In the genomic region with DNA sequence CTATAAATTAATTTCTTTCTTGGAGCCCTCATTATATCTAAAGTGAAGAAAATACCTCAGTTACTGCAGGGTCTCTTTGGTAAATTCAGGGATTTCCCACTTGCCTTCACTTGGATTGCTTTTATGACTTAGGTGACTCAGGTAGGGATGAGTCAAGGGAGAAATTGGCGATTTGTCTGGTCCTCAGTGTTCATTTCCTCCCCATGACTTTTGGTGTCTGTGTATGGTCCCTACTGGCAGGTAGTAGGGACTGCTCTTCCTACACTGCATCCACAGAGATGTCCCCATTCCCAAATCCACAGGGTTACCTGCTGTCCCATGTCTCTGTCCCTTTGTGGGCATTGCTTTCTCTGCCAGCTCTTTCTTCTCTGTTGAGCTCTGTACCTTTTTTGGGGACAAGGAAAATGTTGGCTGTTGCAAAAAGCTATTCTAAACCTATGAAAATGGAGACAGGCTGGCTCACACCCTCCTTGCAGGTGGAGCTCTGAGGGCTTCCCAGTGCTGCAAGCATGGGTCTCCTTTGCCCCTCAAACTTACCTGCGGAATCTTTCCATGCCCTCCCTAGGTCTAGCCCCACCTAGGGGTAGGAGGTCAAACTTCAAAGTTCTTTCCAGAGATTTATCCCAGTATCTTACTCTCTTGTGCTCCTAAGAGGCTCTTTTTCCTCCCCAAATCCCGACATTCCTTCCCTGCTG, we compare ENCODE assay signal across 26 cellular contexts.
A peak's percentile ranks its signal among the peaks of the same experiment; 100 is the strongest.
DNase-seq lines count a peak whose midpoint lies in the region; ATAC-seq, FAIRE-seq and TF ChIP-seq lines count a peak whose summit lies in the region.
"Had no signal": no experiment of that assay in that cellular context is flagged by ENCODE, and none has a peak within 500 bp of the region (broad histone marks: within the 10 kb centered on the region; RNA-seq: fewer than 3 reads in every experiment).

No MANE protein-coding gene starts in this region.

- H3K27ac Mint-ChIP-seq in activated naive CD4-positive, alpha-beta T cell treated with anti-CD3 and anti-CD28 coated beads, Interleukin-2, amount 50 U/mL, for 72 hours, result peak overlapping the region; percentile 29 to 42
- H3K27ac Mint-ChIP-seq in Calu3 (ENCODE audit: unreplicated experiment), result no peak overlapping the region
- H3K27ac Mint-ChIP-seq: activated naive CD8-positive, alpha-beta T cell treated with anti-CD3 and anti-CD28 coated beads, Interleukin-2, amount 50 U/mL, for 24 hours; activated T-helper 2 cell treated with anti-CD3 and anti-CD28 coated beads, Interferon-gamma antibody, Interleukin-2, Interleukin-4, amounts not matched to agents 10 μg/mL and 5 μg/mL and 100 μg/mL, durations not matched to agents 14 hours and 24 hours and 36 hours; brain; natural killer cell treated with Interleukin-12 subunit alpha and Interleukin-12 subunit beta and Interleukin-15 and Interleukin-18, amount 100 ng/mL, for 72 hours had no signal

- H2AFZ ChIP-seq in H1 (ENCODE audit: low read length), result no peak overlapping the region

- H3K4me1 ChIP-seq in H1 (replicated peaks in 1 of 4; ENCODE audit: control insufficient read depth in 3 of 4, insufficient read depth in 4 of 4, low read length in 3 of 4), result peaks cover 0 to 4% (median 2%) of the 10 kb centered on the region in 4 experiments; a peak in 2 of 7 replicates
- no peaks in the 10 kb centered on the region for H3K4me1 ChIP-seq in transverse colon
- H3K4me1 ChIP-seq: Peyer's patch, prostate gland, spleen had no signal

- no peak overlapping the region for H2BK120ac ChIP-seq in H1 (replicated peaks; ENCODE audit: low read depth, low read length)

- no peak overlapping the region for H2BK5ac ChIP-seq in H1 (ENCODE audit: low read depth, low read length)

- no peak for DNase-seq in activated naive CD4-positive, alpha-beta T cell treated with anti-CD3 and anti-CD28 coated beads, Interleukin-2, amount 50 U/mL, for 72 hours (ENCODE audit: low spot score in 2 of 2)
- no peak for DNase-seq in activated naive CD4-positive, alpha-beta T cell (lab: John Stamatoyannopoulos, UW)
- DNase-seq in M059J (ENCODE audit: low read depth), result peak; percentile 56
- no peak for DNase-seq in H1 (ENCODE audit: low read depth in 1 of 2, low spot score in 2 of 2)
- DNase-seq in retinal pigment epithelial cell (ENCODE audit: low read depth), result no peak
- no peak for DNase-seq in transverse colon
- no peak for DNase-seq in omental fat pad (ENCODE audit: low spot score)
- no peak for DNase-seq in Calu3
- DNase-seq: activated CD8-positive, alpha-beta memory T cell treated with anti-CD3 and anti-CD28 coated beads for 24 hours; activated naive CD8-positive, alpha-beta T cell treated with anti-CD3 and anti-CD28 coated beads, Interleukin-2, amount 50 U/mL, for 24 hours; DMS153; foreskin fibroblast; Kasumi-1; kidney glomerular epithelial cell; NCI-H2171; NCI-H69; Peyer's patch; spleen; stimulated activated CD4-positive, alpha-beta T cell treated with anti-CD3 and anti-CD28 coated beads, Interleukin-4, amount 100 ng/mL, for 4 hours; T-helper 9 cell had no signal

- no peak overlapping the region for H2BK12ac ChIP-seq in H1 (ENCODE audit: low read depth, low read length)

- no peak overlapping the region for H3K23ac ChIP-seq in H1 (ENCODE audit: insufficient read length)

- H4K8ac ChIP-seq in H1 (ENCODE audit: extremely low read depth, insufficient read depth, low read length), result no peak overlapping the region

- H3K23me2 ChIP-seq in H1 (ENCODE audit: low read depth, low read length), result no peaks in the 10 kb centered on the region

- H3K4me1 Mint-ChIP-seq in Calu3 (ENCODE audit: low read depth, unreplicated experiment), result no peaks in the 10 kb centered on the region

- H3K4me3 ChIP-seq in H1 (ENCODE audit: extremely low read depth in 1 of 4, insufficient read depth in 2 of 4, low read depth in 3 of 4, low read length in 4 of 4), result no peak overlapping the region
- no peak overlapping the region for H3K4me3 ChIP-seq in retinal pigment epithelial cell (ENCODE audit: low read length)
- no peak overlapping the region for H3K4me3 ChIP-seq in transverse colon
- H3K4me3 ChIP-seq: coronary artery, Peyer's patch, prostate gland, spleen had no signal

- H3K27me3 Mint-ChIP-seq in Calu3 (ENCODE audit: unreplicated experiment), result peaks cover 38% of the 10 kb centered on the region

- no peaks in the 10 kb centered on the region for H3K36me3 ChIP-seq in H1 (ENCODE audit: control insufficient read depth in 2 of 4, insufficient read depth in 4 of 4, low read length in 3 of 4)
- no peaks in the 10 kb centered on the region for H3K36me3 ChIP-seq in transverse colon
- H3K36me3 ChIP-seq: Peyer's patch, prostate gland, spleen had no signal

- TF ChIP-seq POLR2A in H1 (IDR thresholded peaks at IDR 0.05; ENCODE audit: control extremely low read depth in 1 of 2, low read depth in 2 of 2, low read length in 2 of 2) (no peak), transverse colon (IDR thresholded peaks at IDR 0.05) (no peak)

- CTCF ChIA-PET in H1 (lab: Charles Lee; ENCODE audit: partially characterized antibody) (interaction anchor here (0.6 to 2.0 kb wide), 6 partner anchors 8 to 281 kb away, joined by 3 to 6 read pairs (median 3); no protein-coding TSS in a partner anchor), Calu3 (lab: Charles Lee) (no interaction called here)

- no peaks in the 10 kb centered on the region for H3K79me2 ChIP-seq in H1 (ENCODE audit: control insufficient read depth in 1 of 2, insufficient read depth in 2 of 2, low read length in 2 of 2)

- no peaks in the 10 kb centered on the region for H3K79me1 ChIP-seq in H1 (ENCODE audit: low read depth, low read length)

- POLR2A ChIA-PET in H1 (lab: Charles Lee; ENCODE audit: partially characterized antibody), result no interaction called here

- H3K56ac ChIP-seq in H1 (replicated peaks; ENCODE audit: insufficient read length, low read depth, low read length), result no peak overlapping the region

- H3K9ac ChIP-seq in H1 (replicated peaks in 1 of 4; ENCODE audit: extremely low read depth in 1 of 4, low read depth in 3 of 4, low read length in 3 of 4), result no peak overlapping the region

- 0 out of 4 replicates have a peak, but pooled peaks of 1 of the 2 experiments have one; percentile 9 for TF ChIP-seq RAD21 in H1 (IDR thresholded peaks at IDR 0.05 in 1 of 2, conservative IDR thresholded peaks at IDR 0.05 in 1 of 2; ENCODE audit: low read depth in 2 of 2, low read length in 2 of 2)

- peak in 2 of 3 experiments; percentile 18 to 36; a peak in 2 of 4 replicates for TF ChIP-seq CTCF in H1 (IDR thresholded peaks at IDR 0.05; ENCODE audit: control extremely low read depth in 1 of 3, insufficient read depth in 1 of 3, low read depth in 1 of 3, low read length in 3 of 3)
- TF ChIP-seq CTCF in retinal pigment epithelial cell (conservative IDR thresholded peaks at IDR 0.05; ENCODE audit: low read depth, low read length), result peak; percentile 15
- no peak for TF ChIP-seq CTCF in transverse colon (IDR thresholded peaks at IDR 0.05)
- no peak for TF ChIP-seq CTCF in omental fat pad (IDR thresholded peaks at IDR 0.05)
- no peak for TF ChIP-seq CTCF in Calu3 (IDR thresholded peaks at IDR 0.05; ENCODE audit: unreplicated experiment)

- no peak overlapping the region for H4K5ac ChIP-seq in H1 (ENCODE audit: insufficient read length, low read depth, low read length)

- no peaks in the 10 kb centered on the region for H3K9me3 Mint-ChIP-seq in activated naive CD4-positive, alpha-beta T cell treated with anti-CD3 and anti-CD28 coated beads, Interleukin-2, amount 50 U/mL, for 72 hours
- H3K9me3 Mint-ChIP-seq in Calu3 (ENCODE audit: low read depth, unreplicated experiment), result no peaks in the 10 kb centered on the region
- H3K9me3 Mint-ChIP-seq: activated naive CD8-positive, alpha-beta T cell treated with anti-CD3 and anti-CD28 coated beads, Interleukin-2, amount 50 U/mL, for 24 hours; activated T-helper 2 cell treated with anti-CD3 and anti-CD28 coated beads, Interferon-gamma antibody, Interleukin-2, Interleukin-4, amounts not matched to agents 10 μg/mL and 5 μg/mL and 100 μg/mL, durations not matched to agents 14 hours and 24 hours and 36 hours; natural killer cell treated with Interleukin-12 subunit alpha and Interleukin-12 subunit beta and Interleukin-15 and Interleukin-18, amount 100 ng/mL, for 72 hours had no signal

- in situ Hi-C loops in transverse colon (cut with MboI; ENCODE audit: low pct_ligation_motif_present in 1 of 4, low pct_unique_long_range_greater_than_20kb in 1 of 4, low sequenced_read_pairs in 3 of 4), result no loop called here

- H4K20me1 ChIP-seq in H1 (replicated peaks in 1 of 2; ENCODE audit: control insufficient read depth in 1 of 2, insufficient read depth in 2 of 2, low read length in 2 of 2), result no peaks in the 10 kb centered on the region

- H3K27ac ChIP-seq in H1 (ENCODE audit: low read depth, low read length), result no peak overlapping the region
- no peak overlapping the region for H3K27ac ChIP-seq in transverse colon
- H3K27ac ChIP-seq: coronary artery, Peyer's patch, prostate gland, spleen had no signal

- ATAC-seq in activated naive CD4-positive, alpha-beta T cell treated with anti-CD3 and anti-CD28 coated beads, Interleukin-2, amount 50 U/mL, for 72 hours, result peak in 1 of 2 donors; percentile 79
- ATAC-seq in omental fat pad (ENCODE audit: low FRiP score), result no peak
- ATAC-seq: activated CD4-positive, CD25-positive, alpha-beta regulatory T cell treated with anti-CD3 and anti-CD28 coated beads, Interleukin-2, amount 50 U/mL, for 24 hours; activated naive CD8-positive, alpha-beta T cell treated with anti-CD3 and anti-CD28 coated beads, Interleukin-2, amount 50 U/mL, for 24 hours; natural killer cell treated with Interleukin-12 subunit alpha and Interleukin-12 subunit beta and Interleukin-15 and Interleukin-18, amount 100 ng/mL, for 72 hours had no signal

- TF ChIP-seq EP300 in H1 (IDR thresholded peaks at IDR 0.05; ENCODE audit: borderline replicate concordance in 1 of 2, low read depth in 2 of 2, low read length in 2 of 2), result no peak
- no peak for TF ChIP-seq EP300 in transverse colon (IDR thresholded peaks at IDR 0.05; ENCODE audit: low read depth)

- no peak overlapping the region for H4K91ac ChIP-seq in H1 (replicated peaks; ENCODE audit: insufficient read length, low read length)

- H3K27me3 ChIP-seq in H1 (replicated peaks in 1 of 4; ENCODE audit: control insufficient read depth in 3 of 4, extremely low read depth in 1 of 4, insufficient read depth in 3 of 4, low read length in 3 of 4), result no peaks in the 10 kb centered on the region
- H3K27me3 ChIP-seq in transverse colon, result no peaks in the 10 kb centered on the region
- H3K27me3 ChIP-seq: Peyer's patch, spleen had no signal

- BruUV-seq in Calu3 (replicated peaks; lab: Mats Ljungman, UMichigan), result no TSS peak

- H3K4me2 ChIP-seq in H1 (ENCODE audit: insufficient read depth in 1 of 2, low read depth in 2 of 2, low read length in 2 of 2), result no peak overlapping the region

- WGBS in H1 (ENCODE audit: extremely low coverage in 1 of 2, insufficient coverage in 1 of 2, insufficient read length in 1 of 2, insufficient replicate concordance in 2 of 2, low coverage in 1 of 2, low lambda C conversion rate in 2 of 2, missing lambda C conversion rate in 1 of 2), 2 experiments, result 93% methylated on average over 3 of the region's 3 CpGs; no CpG with 5 or more reads in 1 of the 2 experiments
- WGBS in transverse colon (ENCODE audit: low coverage in 1 of 2), 2 donors, result 76 to 82% methylated on average over 2 to 3 of the region's 3 CpGs

- H3K18ac ChIP-seq in H1 (ENCODE audit: extremely low read depth, low read length), result no peak overlapping the region

- intact Hi-C loops in transverse colon (cut with DNase I; ENCODE audit: low total_unique reads) (no loop called here), Calu3 (cut with micrococcal nuclease; ENCODE audit: unreplicated experiment) (no loop called here)

- H3K9me3 ChIP-seq in H1 (ENCODE audit: insufficient read depth in 2 of 2, low read depth in 1 of 2, low read length in 1 of 2) (no peaks in the 10 kb centered on the region), transverse colon (no peaks in the 10 kb centered on the region)
- H3K9me3 ChIP-seq: Peyer's patch, prostate gland, spleen had no signal

- no peak overlapping the region for H3K4ac ChIP-seq in H1 (replicated peaks; ENCODE audit: insufficient read length, low read depth, low read length)

- no peak for FAIRE-seq in H1 (lab: Jason Lieb, UNC)

- no peak overlapping the region for H3K4me3 Mint-ChIP-seq in Calu3 (ENCODE audit: low read depth, unreplicated experiment)
- H3K4me3 Mint-ChIP-seq: activated naive CD8-positive, alpha-beta T cell treated with anti-CD3 and anti-CD28 coated beads, Interleukin-2, amount 50 U/mL, for 24 hours; brain; natural killer cell treated with Interleukin-12 subunit alpha and Interleukin-12 subunit beta and Interleukin-15 and Interleukin-18, amount 100 ng/mL, for 72 hours had no signal

- H2AK5ac ChIP-seq in H1 (ENCODE audit: low read depth, low read length), result no peak overlapping the region

- no peak overlapping the region for H3K14ac ChIP-seq in H1 (ENCODE audit: insufficient read length)

- peaks cover 0 to 39% of the 10 kb centered on the region in 2 donors for H3K36me3 Mint-ChIP-seq in activated naive CD4-positive, alpha-beta T cell treated with anti-CD3 and anti-CD28 coated beads, Interleukin-2, amount 50 U/mL, for 72 hours
- H3K36me3 Mint-ChIP-seq in Calu3 (ENCODE audit: insufficient read depth, unreplicated experiment), result no peaks in the 10 kb centered on the region
- H3K36me3 Mint-ChIP-seq: brain; natural killer cell treated with Interleukin-12 subunit alpha and Interleukin-12 subunit beta and Interleukin-15 and Interleukin-18, amount 100 ng/mL, for 72 hours had no signal

- H2BK20ac ChIP-seq in H1 (ENCODE audit: low read length), result no peak overlapping the region

- H2BK15ac ChIP-seq in H1 (ENCODE audit: low read length), result no peak overlapping the region

Comparison
In these comparisons a context has a peak if more than half of its experiments do, and no peak if none do; other contexts are left out.
1. CTCF ChIP-seq: peak in H1 (2 of 3) and retinal pigment epithelial cell (single experiment); none in transverse colon (0 of 5), omental fat pad (0 of 3) and Calu3 (single experiment).